7 cellular contexts compared by ENCODE assay signal in the genomic region with DNA sequence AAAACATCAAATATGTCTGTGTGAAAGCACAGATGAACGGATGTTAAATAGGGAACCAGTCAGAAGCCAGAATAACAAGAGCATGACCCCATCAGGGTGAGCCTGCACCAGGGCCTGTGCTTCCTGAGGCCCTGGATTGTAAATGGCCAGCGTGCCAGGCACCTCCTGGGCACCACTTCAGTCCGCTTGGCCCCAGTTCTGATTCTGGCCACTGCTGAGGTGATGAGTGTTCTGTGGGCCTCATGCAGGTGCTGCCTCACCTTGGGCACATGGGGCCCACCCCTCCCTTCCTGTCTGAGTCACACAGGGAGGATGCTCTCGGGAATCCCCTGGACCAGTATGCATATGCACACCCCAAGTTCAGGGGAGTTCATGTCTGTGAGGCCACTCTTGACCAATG. TPM values are rescaled to one million over a fixed set of nuclear protein-coding genes. Genes with fewer than 3 reads are reported as not detected.
DNase-seq lines count a peak whose midpoint lies in the region; ATAC-seq and TF ChIP-seq lines count a peak whose summit lies in the region.
"Not testable (repeated sequence)": the region's sequence is repeated elsewhere in the genome, so short reads cannot be mapped to it uniquely, and the experiment has no call there.

No MANE protein-coding gene starts in this region.

- not testable (repeated sequence) for H4K20me1 ChIP-seq in KMS-11 (ENCODE audit: insufficient read depth)

- TF ChIP-seq CTCF in KMS-11 (conservative IDR thresholded peaks at IDR 0.05; ENCODE audit: low read depth, low read length); activated B cell treated with CpG ODN at 0.5 μM for 24 hours (IDR thresholded peaks at IDR 0.05); right atrium auricular region (IDR thresholded peaks at IDR 0.05); mucosa of descending colon (IDR thresholded peaks at IDR 0.05): not testable (repeated sequence)

- H2AFZ ChIP-seq in KMS-11 (ENCODE audit: low read depth), result not testable (repeated sequence)

- H3K27me3 Mint-ChIP-seq in activated B cell treated with CpG ODN at 0.5 μM for 24 hours, result not testable (repeated sequence)
- H3K27me3 Mint-ChIP-seq in activated naive CD8-positive, alpha-beta T cell treated with anti-CD3 and anti-CD28 coated beads, Interleukin-2, amount 50 U/mL, for 24 hours, result peaks cover 33% of the 10 kb centered on the region

- peak; percentile 40 for DNase-seq in activated B cell treated with CpG ODN at 0.5 μM for 24 hours
- DNase-seq in activated T-cell treated with anti-CD3 and anti-CD28 coated beads, Interleukin-2, amount 50 U/mL, for 1 hour, result peak; percentile 20
- DNase-seq in activated naive CD8-positive, alpha-beta T cell treated with anti-CD3 and anti-CD28 coated beads, Interleukin-2, amount 50 U/mL, for 24 hours; mucosa of descending colon: not testable (repeated sequence)
- peak; percentile 53 for DNase-seq in right atrium auricular region (ENCODE audit: low spot score)
- peak; percentile 15 for DNase-seq in stimulated activated CD4-positive, alpha-beta T cell treated with anti-CD3 and anti-CD28 coated beads, Interleukin-4, amount 100 ng/mL, for 1 hour

- not testable (repeated sequence) for H3K9me3 ChIP-seq in right atrium auricular region, mucosa of descending colon

- peak overlapping the region; percentile 35 for H3K27ac Mint-ChIP-seq in activated B cell treated with CpG ODN at 0.5 μM for 24 hours
- not testable (repeated sequence) for H3K27ac Mint-ChIP-seq in activated naive CD8-positive, alpha-beta T cell treated with anti-CD3 and anti-CD28 coated beads, Interleukin-2, amount 50 U/mL, for 24 hours

- POLR2A ChIA-PET in activated B cell treated with CpG ODN at 0.5 μM for 24 hours (lab: Charles Lee), result interaction anchor here (1.2 kb wide), 1 partner anchor 34 kb away, joined by 4 read pairs; no protein-coding TSS in a partner anchor

- H3K4me1 Mint-ChIP-seq in activated B cell treated with CpG ODN at 0.5 μM for 24 hours, result peaks cover 18% of the 10 kb centered on the region
- peaks cover 15% of the 10 kb centered on the region for H3K4me1 Mint-ChIP-seq in activated naive CD8-positive, alpha-beta T cell treated with anti-CD3 and anti-CD28 coated beads, Interleukin-2, amount 50 U/mL, for 24 hours

- ATAC-seq in activated B cell treated with CpG ODN at 0.5 μM for 24 hours (ENCODE audit: low read depth) (peak; percentile 94), mucosa of descending colon (peak; percentile 67)
- ATAC-seq in activated naive CD8-positive, alpha-beta T cell treated with anti-CD3 and anti-CD28 coated beads, Interleukin-2, amount 50 U/mL, for 24 hours, result peak; percentile 75

- H3K27me3 ChIP-seq in KMS-11 (ENCODE audit: insufficient read depth, low read depth); right atrium auricular region: not testable (repeated sequence)

- not testable (repeated sequence) for H3K27ac ChIP-seq in KMS-11, right atrium auricular region

- H3K4me3 Mint-ChIP-seq in activated B cell treated with CpG ODN at 0.5 μM for 24 hours; activated naive CD8-positive, alpha-beta T cell treated with anti-CD3 and anti-CD28 coated beads, Interleukin-2, amount 50 U/mL, for 24 hours: not testable (repeated sequence)

- not testable (repeated sequence) for H3K9me3 Mint-ChIP-seq in activated B cell treated with CpG ODN at 0.5 μM for 24 hours
- H3K9me3 Mint-ChIP-seq in activated naive CD8-positive, alpha-beta T cell treated with anti-CD3 and anti-CD28 coated beads, Interleukin-2, amount 50 U/mL, for 24 hours, result peaks cover 11% of the 10 kb centered on the region

- peak overlapping the region; percentile 19; the same call in 1 of the 2 replicates for H3K4me2 ChIP-seq in KMS-11

- CTCF ChIA-PET in activated B cell treated with CpG ODN at 0.5 μM for 24 hours (lab: Charles Lee), result not testable (repeated sequence)

- H3K79me2 ChIP-seq in KMS-11 (ENCODE audit: insufficient read depth, low read depth), result not testable (repeated sequence)

- not testable (repeated sequence) for H3K36me3 Mint-ChIP-seq in activated B cell treated with CpG ODN at 0.5 μM for 24 hours (ENCODE audit: low read depth); activated naive CD8-positive, alpha-beta T cell treated with anti-CD3 and anti-CD28 coated beads, Interleukin-2, amount 50 U/mL, for 24 hours (ENCODE audit: low read depth)

- H3K4me3 ChIP-seq in KMS-11 (IDR thresholded peaks at IDR 0.05; ENCODE audit: insufficient read depth, low read depth, low read length); right atrium auricular region; mucosa of descending colon: not testable (repeated sequence)

- not testable (repeated sequence) for H3K9ac ChIP-seq in KMS-11

- H3K36me3 ChIP-seq in KMS-11 (ENCODE audit: insufficient read depth); right atrium auricular region; mucosa of descending colon (ENCODE audit: low read depth): not testable (repeated sequence)

- intact Hi-C loops in activated B cell treated with CpG ODN at 0.5 μM for 24 hours (cut with micrococcal nuclease), result loop anchor here (1.0 to 2.0 kb wide), 2 partner anchors 31 to 35 kb away; no protein-coding TSS in a partner anchor
- intact Hi-C loops in mucosa of descending colon (cut with DNase I, micrococcal nuclease), result not testable (repeated sequence)

- peaks cover 16% of the 10 kb centered on the region for H3K4me1 ChIP-seq in KMS-11 (ENCODE audit: low read depth, poor library complexity, severe bottlenecking)
- not testable (repeated sequence) for H3K4me1 ChIP-seq in right atrium auricular region; mucosa of descending colon (ENCODE audit: low read depth)

RNA-seq across cellular contexts. Expression of a gene that starts 54.2 kb away (rescaled TPM):
- total RNA-seq in activated B cell treated with CpG ODN at 0.5 μM for 24 hours (13.5 and 16.6 TPM in 2 replicates), right atrium auricular region (10 to 100 TPM; 10.6 to 11.5 TPM), mucosa of descending colon (10 to 100 TPM; 12.4 to 18.9 (median 18.2) TPM)
